ENCODE assay signal across 8 cellular contexts in genomic region chr3:123026551-123027291, GRCh38. TPM values are rescaled to one million over a fixed set of nuclear protein-coding genes. Genes with fewer than 3 reads are reported as not detected.
DNase-seq lines count a peak whose midpoint lies in the region; ATAC-seq lines count a peak whose summit lies in the region.

No MANE protein-coding gene starts in this region.

- no peaks in the 10 kb centered on the region for H3K79me2 ChIP-seq in ACC112 (ENCODE audit: control insufficient read depth, insufficient read depth, low read length, unreplicated experiment)

- CTCF ChIA-PET in activated naive CD4-positive, alpha-beta T cell treated with anti-CD3 and anti-CD28 coated beads, Interleukin-2, amount 10 ng/mL, durations not matched to agents 7 days and 5 days (lab: Charles Lee), result interaction anchor here (0.7 to 5.5 kb wide), 10 partner anchors 7 to 271 kb away, joined by 3 to 51 read pairs (median 4); no protein-coding TSS in a partner anchor

- H3K27ac ChIP-seq in ACC112 (ENCODE audit: low read depth, low read length), result no peak overlapping the region

- peaks cover 16% of the 10 kb centered on the region for H3K4me1 Mint-ChIP-seq in activated naive CD4-positive, alpha-beta T cell treated with anti-CD3 and anti-CD28 coated beads, Interleukin-2, amount 10 ng/mL, durations not matched to agents 7 days and 5 days

- in situ Hi-C loops in HAP-1 (cut with MboI; ENCODE audit: low sequenced_read_pairs), result no loop called here

- peak in 1 of 2 experiments; percentile 53 for DNase-seq in HAP-1 (ENCODE audit: low spot score in 2 of 2)
- peak; percentile 23 for DNase-seq in activated naive CD4-positive, alpha-beta T cell treated with anti-CD3 and anti-CD28 coated beads, Interleukin-2, amount 10 ng/mL, durations not matched to agents 7 days and 5 days
- peak; percentile 33 for DNase-seq in hepatic stellate cell (ENCODE audit: low spot score)
- peak; percentile 63 for DNase-seq in sciatic nerve (ENCODE audit: low spot score)
- DNase-seq in NOMO-1 treated with DMSO at 0.1 percent for 48 hours (lab: John Stamatoyannopoulos, UW; ENCODE audit: unreplicated experiment), result no peak

- H3K27ac Mint-ChIP-seq in activated naive CD4-positive, alpha-beta T cell treated with anti-CD3 and anti-CD28 coated beads, Interleukin-2, amount 10 ng/mL, durations not matched to agents 7 days and 5 days, result no peak overlapping the region

- H3K36me3 ChIP-seq in ACC112 (ENCODE audit: insufficient read depth, low read length), result no peaks in the 10 kb centered on the region
- no peaks in the 10 kb centered on the region for H3K36me3 ChIP-seq in HAP-1 (replicated peaks)

- H3K4me3 ChIP-seq in ACC112 (ENCODE audit: low read depth, low read length) (peak overlapping the region; percentile 73), HAP-1 (peak overlapping the region; percentile 43)

- peaks cover 12% of the 10 kb centered on the region for H3K27me3 Mint-ChIP-seq in activated naive CD4-positive, alpha-beta T cell treated with anti-CD3 and anti-CD28 coated beads, Interleukin-2, amount 10 ng/mL, durations not matched to agents 7 days and 5 days

- peak overlapping the region; percentile 36 for H2AFZ ChIP-seq in ACC112 (ENCODE audit: low read length, unreplicated experiment)

- no peaks in the 10 kb centered on the region for H3K36me3 Mint-ChIP-seq in activated naive CD4-positive, alpha-beta T cell treated with anti-CD3 and anti-CD28 coated beads, Interleukin-2, amount 10 ng/mL, durations not matched to agents 7 days and 5 days

- peaks cover 3% of the 10 kb centered on the region; the same call in 1 of the 2 replicates for H3K9me3 ChIP-seq in HAP-1

- intact Hi-C loops in sciatic nerve (cut with DNase I), result loop anchor here (5.0 kb wide), 1 partner anchor 84 kb away; no protein-coding TSS in a partner anchor

- H3K4me3 Mint-ChIP-seq in activated naive CD4-positive, alpha-beta T cell treated with anti-CD3 and anti-CD28 coated beads, Interleukin-2, amount 10 ng/mL, durations not matched to agents 7 days and 5 days, result peak overlapping the region; percentile 32

- H3K4me1 ChIP-seq in ACC112 (ENCODE audit: control insufficient read depth, insufficient read depth, low read length, unreplicated experiment) (peaks cover 8% of the 10 kb centered on the region), HAP-1 (peaks cover 6% of the 10 kb centered on the region)

- ATAC-seq in sciatic nerve (peak; percentile 63), GM19395 (IDR thresholded peaks at IDR 0.05; ENCODE audit: unreplicated experiment) (no peak), HG03039 (IDR thresholded peaks at IDR 0.05; ENCODE audit: unreplicated experiment) (no peak)

- H3K27me3 ChIP-seq in ACC112 (ENCODE audit: insufficient read depth, low read length), result peaks cover 93% of the 10 kb centered on the region
- peaks cover 13% of the 10 kb centered on the region for H3K27me3 ChIP-seq in HAP-1 (ENCODE audit: low read depth)

- H3K9me3 Mint-ChIP-seq in activated naive CD4-positive, alpha-beta T cell treated with anti-CD3 and anti-CD28 coated beads, Interleukin-2, amount 10 ng/mL, durations not matched to agents 7 days and 5 days, result no peaks in the 10 kb centered on the region

RNA-seq across cellular contexts. Expression of gene SEMA5B, which starts 0.8 kb away (rescaled TPM):
- total RNA-seq in sciatic nerve, result 10.1 TPM

RNA-seq across cellular contexts. Expression of gene PDIA5, which starts 40.1 kb away (rescaled TPM):
- total RNA-seq in sciatic nerve, result 27.8 TPM
